8 cellular contexts compared by ENCODE assay signal in the genomic region with DNA sequence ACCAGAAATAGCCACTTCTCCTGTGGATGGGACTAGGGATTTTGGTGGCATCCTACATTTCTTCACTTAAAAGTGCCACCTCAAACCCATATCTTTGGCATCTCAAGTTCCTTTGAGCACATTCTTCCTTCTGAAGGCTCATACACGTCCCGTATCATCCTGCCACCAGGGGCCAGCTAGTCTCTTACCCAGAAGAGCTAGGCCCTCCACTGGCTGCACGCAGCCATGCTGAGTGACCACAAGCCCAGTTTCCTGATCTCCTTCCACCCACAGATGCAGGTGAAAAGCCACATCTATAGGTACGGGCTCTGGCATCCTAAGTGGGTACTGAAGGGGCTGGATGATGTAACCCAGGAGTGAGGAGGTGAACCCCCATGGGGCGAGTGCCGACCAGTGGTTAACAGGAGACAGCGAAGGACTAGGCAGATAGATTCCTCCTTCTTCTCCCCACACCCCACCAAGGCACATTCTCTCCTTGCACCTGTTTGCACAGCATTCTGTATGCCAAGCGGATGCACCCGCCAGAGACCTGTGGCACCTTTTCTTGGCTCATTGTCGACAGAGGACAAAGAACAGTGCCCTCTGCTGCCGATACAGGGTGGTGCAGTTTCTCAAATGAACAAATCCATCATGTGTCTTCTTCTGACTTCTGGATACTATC. TPM values are rescaled to one million over a fixed set of nuclear protein-coding genes. Genes with fewer than 3 reads are reported as not detected.
DNase-seq lines count a peak whose midpoint lies in the region; ATAC-seq and TF ChIP-seq lines count a peak whose summit lies in the region.

No MANE protein-coding gene starts in this region.

- no peak overlapping the region for H3K4me3 Mint-ChIP-seq in activated CD4-positive, alpha-beta T cell treated with anti-CD3 and anti-CD28 coated beads, Interleukin-2, amount 10 ng/mL, durations not matched to agents 24 days and 14 days
- no peak overlapping the region for H3K4me3 Mint-ChIP-seq in mesothelial cell of epicardium

- no peaks in the 10 kb centered on the region for H3K27me3 Mint-ChIP-seq in activated CD4-positive, alpha-beta T cell treated with anti-CD3 and anti-CD28 coated beads, Interleukin-2, amount 10 ng/mL, durations not matched to agents 24 days and 14 days
- peaks cover 8% of the 10 kb centered on the region for H3K27me3 Mint-ChIP-seq in mesothelial cell of epicardium (ENCODE audit: low read depth)

- ATAC-seq in Right ventricle myocardium inferior, result no peak
- no peak for ATAC-seq in left cardiac atrium

- H3K27ac Mint-ChIP-seq in activated CD4-positive, alpha-beta T cell treated with anti-CD3 and anti-CD28 coated beads, Interleukin-2, amount 10 ng/mL, durations not matched to agents 24 days and 14 days, result peak overlapping the region; percentile 1
- H3K27ac Mint-ChIP-seq in mesothelial cell of epicardium, result no peak overlapping the region

- DNase-seq in Right ventricle myocardium inferior (ENCODE audit: missing footprints) (peak; percentile 55), left cardiac atrium (no peak), NCI-H2029 treated with DMSO at 0.1 percent for 48 hours (lab: John Stamatoyannopoulos, UW) (peak; percentile 50), dermis microvascular lymphatic vessel endothelial cell (ENCODE audit: low read depth in 2 of 2) (peak; percentile 35 to 66), mesothelial cell of epicardium (ENCODE audit: low spot score in 2 of 2, unreplicated experiment in 2 of 2) (no peak), DMS79 treated with DMSO at 0.1 percent for 48 hours (lab: John Stamatoyannopoulos, UW) (no peak)
- peak; percentile 87 for DNase-seq in activated CD4-positive, alpha-beta T cell treated with anti-CD3 and anti-CD28 coated beads, Interleukin-2, amount 10 ng/mL, durations not matched to agents 24 days and 14 days
- peak; percentile 9 to 62 (median 44) for DNase-seq in stimulated activated naive CD4-positive, alpha-beta T cell (lab: John Stamatoyannopoulos, UW)

- H3K36me3 Mint-ChIP-seq in activated CD4-positive, alpha-beta T cell treated with anti-CD3 and anti-CD28 coated beads, Interleukin-2, amount 10 ng/mL, durations not matched to agents 24 days and 14 days (ENCODE audit: low read depth), result no peaks in the 10 kb centered on the region
- H3K36me3 Mint-ChIP-seq in mesothelial cell of epicardium, result no peaks in the 10 kb centered on the region

- intact Hi-C loops in Right ventricle myocardium inferior (cut with DNase I) (no loop called here), left cardiac atrium (cut with DNase I) (no loop called here)
- intact Hi-C loops in activated CD4-positive, alpha-beta T cell treated with anti-CD3 and anti-CD28 coated beads, Interleukin-2, amount 10 ng/mL, durations not matched to agents 24 days and 14 days (cut with micrococcal nuclease), result no loop called here

- H3K9me3 Mint-ChIP-seq in activated CD4-positive, alpha-beta T cell treated with anti-CD3 and anti-CD28 coated beads, Interleukin-2, amount 10 ng/mL, durations not matched to agents 24 days and 14 days, result no peaks in the 10 kb centered on the region
- H3K9me3 Mint-ChIP-seq in mesothelial cell of epicardium, result no peaks in the 10 kb centered on the region

- TF ChIP-seq CTCF in mesothelial cell of epicardium (IDR thresholded peaks at IDR 0.05; ENCODE audit: unreplicated experiment), result peak; percentile 69

- no peaks in the 10 kb centered on the region for H3K4me1 Mint-ChIP-seq in activated CD4-positive, alpha-beta T cell treated with anti-CD3 and anti-CD28 coated beads, Interleukin-2, amount 10 ng/mL, durations not matched to agents 24 days and 14 days
- H3K4me1 Mint-ChIP-seq in mesothelial cell of epicardium, result peaks cover 10% of the 10 kb centered on the region

RNA-seq across cellular contexts. Expression of gene SCGB3A1, which starts 14.4 kb away (rescaled TPM):
- total RNA-seq in Right ventricle myocardium inferior (not detected), left cardiac atrium (not detected), dermis microvascular lymphatic vessel endothelial cell (1.5 TPM in 2 replicates), mesothelial cell of epicardium (0.55 to 0.63 TPM in 2 of 3 replicates, not detected in the other)
- total RNA-seq in activated CD4-positive, alpha-beta T cell treated with anti-CD3 and anti-CD28 coated beads, Interleukin-2, amount 10 ng/mL, durations not matched to agents 24 days and 14 days, result not detected in 2 replicates

RNA-seq across cellular contexts. Expression of gene FLT4, which starts 43.7 kb away (rescaled TPM):
- total RNA-seq in Right ventricle myocardium inferior (5.5 TPM), left cardiac atrium (1 to 10 TPM; 5.6 to 8.2 TPM), dermis microvascular lymphatic vessel endothelial cell (236 and 480 TPM in 2 replicates), mesothelial cell of epicardium (1.8 to 2.6 TPM (median 2.4 TPM) in 3 replicates)
- total RNA-seq in activated CD4-positive, alpha-beta T cell treated with anti-CD3 and anti-CD28 coated beads, Interleukin-2, amount 10 ng/mL, durations not matched to agents 24 days and 14 days, result 1.7 and 2.0 TPM in 2 replicates

Comparison
In these comparisons a context has a peak if more than half of its experiments do, and no peak if none do; other contexts are left out.
1. DNase-seq: peak in Right ventricle myocardium inferior (single experiment), NCI-H2029 treated with DMSO at 0.1 percent for 48 hours (single experiment), activated CD4-positive, alpha-beta T cell treated with anti-CD3 and anti-CD28 coated beads, Interleukin-2, amount 10 ng/mL, durations not matched to agents 24 days and 14 days (single experiment), dermis microvascular lymphatic vessel endothelial cell (2 of 2) and stimulated activated naive CD4-positive, alpha-beta T cell (6 of 6); none in left cardiac atrium (single experiment), mesothelial cell of epicardium (0 of 2) and DMS79 treated with DMSO at 0.1 percent for 48 hours (single experiment).
2. RNA of gene FLT4, which starts 43.7 kb away (total RNA-seq): 236 to 480 TPM in dermis microvascular lymphatic vessel endothelial cell; 5.6 to 8.2 TPM in left cardiac atrium, 5.5 TPM in Right ventricle myocardium inferior (single experiment), 1.8 to 2.6 TPM in mesothelial cell of epicardium and 1.7 to 2.0 TPM in activated CD4-positive, alpha-beta T cell treated with anti-CD3 and anti-CD28 coated beads, Interleukin-2, amount 10 ng/mL, durations not matched to agents 24 days and 14 days; every median in the first group is over 10 times any median in the second.